ENCODE assay signal across 24 cellular contexts in genomic region chr1:192170196-192170984, GRCh38. TPM values are rescaled to one million over a fixed set of nuclear protein-coding genes. Genes with fewer than 3 reads are reported as not detected.
DNase-seq lines count a peak whose midpoint lies in the region; ATAC-seq, FAIRE-seq and TF ChIP-seq lines count a peak whose summit lies in the region.
"Had no signal": no experiment of that assay in that cellular context is flagged by ENCODE, and none has a peak within 500 bp of the region (broad histone marks: within the 10 kb centered on the region; RNA-seq: fewer than 3 reads in every experiment).

No MANE protein-coding gene starts in this region.

- H4K20me1 ChIP-seq in endothelial cell of umbilical vein (replicated peaks; ENCODE audit: control insufficient read depth, extremely low read depth, insufficient read depth, low read length) (no peaks in the 10 kb centered on the region), neural progenitor cell (ENCODE audit: low read depth) (no peaks in the 10 kb centered on the region)

- H3K9ac ChIP-seq in endothelial cell of umbilical vein (replicated peaks; ENCODE audit: extremely low read depth, insufficient read depth, low read length): peak overlapping the region; percentile 68
- no peak overlapping the region for H3K9ac ChIP-seq in neural progenitor cell
- no peak overlapping the region for H3K9ac ChIP-seq in endodermal cell (ENCODE audit: extremely low read depth, low read length, poor library complexity, severe bottlenecking)

- BruUV-seq in endothelial cell of umbilical vein (replicated peaks; lab: Mats Ljungman, UMichigan): no TSS peak

- H3K36me3 ChIP-seq in endothelial cell of umbilical vein (ENCODE audit: control insufficient read depth in 2 of 2, extremely low read depth in 1 of 2, insufficient read depth in 2 of 2, low read length in 2 of 2) (no peaks in the 10 kb centered on the region), neural progenitor cell (no peaks in the 10 kb centered on the region), endodermal cell (ENCODE audit: control insufficient read depth, insufficient read depth, low read length) (no peaks in the 10 kb centered on the region)
- H3K36me3 ChIP-seq: colonic mucosa, ovary, thyroid gland had no signal

- H3K9me3 ChIP-seq in endothelial cell of umbilical vein (replicated peaks; ENCODE audit: control insufficient read depth, insufficient read depth, low read length) (no peaks in the 10 kb centered on the region), neural progenitor cell (ENCODE audit: low read depth) (no peaks in the 10 kb centered on the region), endodermal cell (ENCODE audit: control insufficient read depth, low read length) (peaks cover 3% of the 10 kb centered on the region)
- H3K9me3 ChIP-seq: colonic mucosa, ovary, thyroid gland had no signal

- TF ChIP-seq CTCF in endothelial cell of umbilical vein (IDR thresholded peaks at IDR 0.05; ENCODE audit: extremely low read depth in 1 of 2, insufficient read depth in 1 of 2, low read depth in 1 of 2, low read length in 2 of 2) (no peak), neural progenitor cell (IDR thresholded peaks at IDR 0.05) (no peak), WTC11 (IDR thresholded peaks at IDR 0.05) (no peak), endodermal cell (conservative IDR thresholded peaks at IDR 0.05) (no peak)

- H3K27ac ChIP-seq in endothelial cell of umbilical vein (ENCODE audit: insufficient read depth, low read depth, low read length) (peak overlapping the region; percentile 98), neural progenitor cell (no peak overlapping the region), endodermal cell (ENCODE audit: low read depth, low read length) (no peak overlapping the region)
- H3K27ac ChIP-seq: colonic mucosa, ovary, thyroid gland had no signal

- peaks cover 1% of the 10 kb centered on the region for H3K9me3 Mint-ChIP-seq in neural progenitor cell
- peaks cover 12% of the 10 kb centered on the region for H3K9me3 Mint-ChIP-seq in WTC11
- H3K9me3 Mint-ChIP-seq in endodermal cell: peaks cover 1% of the 10 kb centered on the region

- DNase-seq in HEK293T (ENCODE audit: extremely low spot score) (no peak), SK-MEL-5 (ENCODE audit: low read depth, low spot score) (peak; percentile 82), endothelial cell of umbilical vein (ENCODE audit: low read depth, low spot score) (peak; percentile 94), neural progenitor cell (ENCODE audit: low spot score) (no peak), WTC11 (ENCODE audit: low spot score) (no peak), endodermal cell (no peak)
- DNase-seq: activated CD4-positive, CD25-positive, alpha-beta regulatory T cell treated with anti-CD3 and anti-CD28 coated beads, Interleukin-2, amount 50 U/mL, for 72 hours; activated CD8-positive, alpha-beta memory T cell treated with anti-CD3 and anti-CD28 coated beads, Interleukin-2, amount 50 U/mL, for 4 hours; AML-193; colonic mucosa; GDM1; NCI-H1417 treated with DMSO at 0.1 percent for 48 hours; NCI-H345; NK-92 treated with Interleukin-12 subunit alpha and Interleukin-12 subunit beta, amount 100 ng/mL, for 24 hours; ovary; Right ventricle myocardium superior; stimulated activated CD4-positive, alpha-beta T cell treated with anti-CD3 and anti-CD28 coated beads, Interleukin-4, amount 100 ng/mL, for 24 hours; thyroid gland had no signal

- POLR2A ChIA-PET in HEK293T (lab: Yijun Ruan, JAX): no interaction called here
- POLR2A ChIA-PET in endothelial cell of umbilical vein (lab: Charles Lee): interaction anchor here (0.5 to 0.9 kb wide), 3 partner anchors 15 to 1662 kb away, joined by 4 to 5 read pairs (median 4); no protein-coding TSS in a partner anchor
- POLR2A ChIA-PET in WTC11 (lab: Charles Lee): no interaction called here

- ATAC-seq in HG03039 (IDR thresholded peaks at IDR 0.05; ENCODE audit: unreplicated experiment) (no peak), WTC11 (no peak), GM19452 (IDR thresholded peaks at IDR 0.05; ENCODE audit: unreplicated experiment) (no peak)
- ATAC-seq: esophagus mucosa had no signal

- H3K36me3 Mint-ChIP-seq in neural progenitor cell (peaks cover under 1% of the 10 kb centered on the region), WTC11 (peaks cover 2% of the 10 kb centered on the region), endodermal cell (ENCODE audit: low read depth) (no peaks in the 10 kb centered on the region)

- peak overlapping the region; percentile 59 for H3K27ac Mint-ChIP-seq in neural progenitor cell
- H3K27ac Mint-ChIP-seq in WTC11: no peak overlapping the region
- H3K27ac Mint-ChIP-seq in endodermal cell: no peak overlapping the region
- H3K27ac Mint-ChIP-seq: T-helper 1 cell treated with Interleukin-12 subunit alpha and Interleukin-12 subunit beta and Interleukin-4 antibody, amounts not matched to agents 30 μg/mL and 1 μg/mL, for 36 hours had no signal

- H3K4me3 ChIP-seq in endothelial cell of umbilical vein (replicated peaks in 1 of 3; ENCODE audit: insufficient read depth in 1 of 3, low read depth in 1 of 3, low read length in 3 of 3) (no peak overlapping the region), neural progenitor cell (no peak overlapping the region), endodermal cell (ENCODE audit: low read length) (no peak overlapping the region)
- H3K4me3 ChIP-seq: colonic mucosa, ovary, thyroid gland had no signal

- H3K4me2 ChIP-seq in endothelial cell of umbilical vein (ENCODE audit: insufficient read depth, low read length): peak overlapping the region; percentile 93
- H3K4me2 ChIP-seq in neural progenitor cell: no peak overlapping the region

- dilution Hi-C loops in endothelial cell of umbilical vein (cut with MboI; ENCODE audit: extremely low pct_ligation_motif_present, low sequenced_read_pairs): no loop called here

- peak; percentile 57 for TF ChIP-seq POLR2A in endothelial cell of umbilical vein (IDR thresholded peaks at IDR 0.05; ENCODE audit: low read depth, low read length)

- 83 to 90% methylated on average over 3 to 6 of the region's 6 CpGs for WGBS in endodermal cell (ENCODE audit: insufficient coverage in 1 of 2, insufficient read length in 1 of 2), 2 experiments

- CTCF ChIA-PET in HEK293T (lab: Yijun Ruan, JAX): interaction anchor here (0.6 kb wide), 1 partner anchor 10 kb away, joined by 5 read pairs; no protein-coding TSS in a partner anchor
- CTCF ChIA-PET in endothelial cell of umbilical vein (lab: Charles Lee): interaction anchor here (0.9 to 1.9 kb wide), 11 partner anchors 9 to 177 kb away, joined by 3 to 8 read pairs (median 3); no protein-coding TSS in a partner anchor
- CTCF ChIA-PET in WTC11 (lab: Charles Lee): interaction anchor here (1.4 kb wide), 1 partner anchor 9 kb away, joined by 3 read pairs; no protein-coding TSS in a partner anchor

- no peaks in the 10 kb centered on the region for H3K79me2 ChIP-seq in endothelial cell of umbilical vein (ENCODE audit: control insufficient read depth, insufficient read depth, low read length)
- H3K79me2 ChIP-seq in neural progenitor cell (ENCODE audit: low read depth): no peaks in the 10 kb centered on the region

- in situ Hi-C loops in SK-MEL-5 (cut with HindIII; ENCODE audit: low pct_unique_long_range_greater_than_20kb, low sequenced_read_pairs): no loop called here

- H3K9me1 ChIP-seq in endothelial cell of umbilical vein (replicated peaks; ENCODE audit: control insufficient read depth, extremely low read depth, insufficient read depth, low read length): no peaks in the 10 kb centered on the region

- peak; percentile 54 for FAIRE-seq in endothelial cell of umbilical vein (lab: Jason Lieb, UNC)
- FAIRE-seq: astrocyte, GM12892 had no signal

- H3K27me3 Mint-ChIP-seq in neural progenitor cell (ENCODE audit: insufficient read depth, low read depth) (no peaks in the 10 kb centered on the region), WTC11 (ENCODE audit: low read depth) (no peaks in the 10 kb centered on the region), endodermal cell (ENCODE audit: insufficient read depth) (no peaks in the 10 kb centered on the region)

- H3K27me3 ChIP-seq in endothelial cell of umbilical vein (ENCODE audit: control insufficient read depth in 2 of 2, insufficient read depth in 2 of 2, low read length in 2 of 2) (no peaks in the 10 kb centered on the region), neural progenitor cell (no peaks in the 10 kb centered on the region), endodermal cell (ENCODE audit: control insufficient read depth, insufficient read depth, low read length, poor library complexity, severe bottlenecking) (no peaks in the 10 kb centered on the region)
- H3K27me3 ChIP-seq: colonic mucosa, ovary, thyroid gland had no signal

- H3K4me3 Mint-ChIP-seq in neural progenitor cell: no peak overlapping the region
- no peak overlapping the region for H3K4me3 Mint-ChIP-seq in WTC11
- H3K4me3 Mint-ChIP-seq in endodermal cell: no peak overlapping the region
- H3K4me3 Mint-ChIP-seq: T-helper 1 cell treated with Interleukin-12 subunit alpha and Interleukin-12 subunit beta and Interleukin-4 antibody, amounts not matched to agents 30 μg/mL and 1 μg/mL, for 36 hours had no signal

- H2AFZ ChIP-seq in endothelial cell of umbilical vein (ENCODE audit: low read depth, low read length): peak overlapping the region; percentile 96
- no peak overlapping the region for H2AFZ ChIP-seq in neural progenitor cell (replicated peaks)

- intact Hi-C loops in endothelial cell of umbilical vein (cut with micrococcal nuclease): loop anchor here (1.0 to 5.0 kb wide), 3 partner anchors 57 to 93 kb away; no protein-coding TSS in a partner anchor

- H3K4me1 ChIP-seq in endothelial cell of umbilical vein (ENCODE audit: control insufficient read depth, extremely low read depth, insufficient read depth, low read length): peaks cover 37% of the 10 kb centered on the region
- H3K4me1 ChIP-seq in neural progenitor cell: no peaks in the 10 kb centered on the region
- no peaks in the 10 kb centered on the region for H3K4me1 ChIP-seq in endodermal cell (ENCODE audit: control insufficient read depth, insufficient read depth, low read length)
- H3K4me1 ChIP-seq: colonic mucosa, thyroid gland had no signal

- peaks cover 17% of the 10 kb centered on the region for H3K4me1 Mint-ChIP-seq in neural progenitor cell
- peaks cover 10% of the 10 kb centered on the region for H3K4me1 Mint-ChIP-seq in WTC11
- peaks cover 9% of the 10 kb centered on the region for H3K4me1 Mint-ChIP-seq in endodermal cell

- no peaks in the 10 kb centered on the region for H3F3A ChIP-seq in neural progenitor cell (ENCODE audit: low read depth)

RNA-seq across cellular contexts. Expression of gene RGS18, which starts 12.1 kb away (rescaled TPM):
- total RNA-seq in SK-MEL-5 (2014; rRNA removed; shearing (Covaris generic)): not detected in 2 replicates
- polyA plus RNA-seq in SK-MEL-5 (2015; cell fraction: cytosol; rRNA removed): not detected in 2 replicates
- not detected in 2 replicates for polyA plus RNA-seq in SK-MEL-5 (2015; cell fraction: nucleus; rRNA removed)
- total RNA-seq in endothelial cell of umbilical vein (not detected in 2 replicates), neural progenitor cell (ENCODE audit: low replicate concordance) (not detected in 2 replicates), WTC11 (2021) (not detected in 3 replicates), endodermal cell (not detected)
- not detected in 2 replicates for polyA plus RNA-seq in endothelial cell of umbilical vein
- not detected in 2 replicates for polyA plus RNA-seq in endothelial cell of umbilical vein (2011; cell fraction: cytosol; rRNA removed)
- polyA plus RNA-seq in endothelial cell of umbilical vein (2011; cell fraction: nucleus; rRNA removed): not detected in 2 replicates
- not detected in 2 replicates for polyA plus RNA-seq in endothelial cell of umbilical vein (2012)
- not detected in 2 replicates for polyA minus RNA-seq in endothelial cell of umbilical vein
- not detected for polyA minus RNA-seq in endothelial cell of umbilical vein (2011; cell fraction: cytosol; rRNA and poly(A)+ RNA removed)
- not detected in 2 replicates for polyA minus RNA-seq in endothelial cell of umbilical vein (2011; cell fraction: nucleus; rRNA and poly(A)+ RNA removed)
- 0.18 TPM for polyA plus RNA-seq in endodermal cell (2013, experiment 1 of 2)
- polyA plus RNA-seq in endodermal cell (2013, experiment 2 of 2): not detected
- total RNA-seq: astrocyte had no signal

Comparison
In these comparisons a context has a peak if more than half of its experiments do, and no peak if none do; other contexts are left out.
1. DNase-seq: peak in SK-MEL-5 (single experiment) and endothelial cell of umbilical vein (single experiment); none in HEK293T (single experiment), neural progenitor cell (single experiment), WTC11 (single experiment) and endodermal cell (single experiment).